17 cellular contexts compared by ENCODE assay signal in genomic region chr6:53866231-53866630, GRCh38.
"Had no signal": no experiment of that assay in that cellular context is flagged by ENCODE, and none has a peak within 500 bp of the region (broad histone marks: within the 10 kb centered on the region; RNA-seq: fewer than 3 reads in every experiment).

No MANE protein-coding gene starts in this region.

- H3K4me3 Mint-ChIP-seq: activated CD4-positive, alpha-beta memory T cell treated with anti-CD3 and anti-CD28 coated beads, Interleukin-2, amount 10 ng/mL, durations not matched to agents 7 days and 5 days; activated T-cell treated with anti-CD3 and anti-CD28 coated beads, Interleukin-2, amount 50 U/mL, for 24 hours; dendritic cell treated with granulocyte-macrophage colony-stimulating factor and Interleukin-4, amounts not matched to agents 40 ng/mL and 50 ng/mL, for 4 days; neural progenitor cell; stimulated activated naive CD8-positive, alpha-beta T cell treated with anti-CD3 and anti-CD28 coated beads, Interleukin-15, Interleukin-2, amounts not matched to agents 100 ng/mL and 50 ng/mL, for 24 hours had no signal

- H3K27ac ChIP-seq: heart right ventricle, left lung, neural progenitor cell, right lobe of liver, suprapubic skin, vagina, VCaP had no signal

- H3K27ac Mint-ChIP-seq: activated CD4-positive, alpha-beta memory T cell treated with anti-CD3 and anti-CD28 coated beads, Interleukin-2, amount 10 ng/mL, durations not matched to agents 7 days and 5 days; activated T-cell treated with anti-CD3 and anti-CD28 coated beads, Interleukin-2, amount 50 U/mL, for 24 hours; dendritic cell treated with granulocyte-macrophage colony-stimulating factor and Interleukin-4, amounts not matched to agents 40 ng/mL and 50 ng/mL, for 4 days; stimulated activated naive CD8-positive, alpha-beta T cell treated with anti-CD3 and anti-CD28 coated beads, Interleukin-15, Interleukin-2, amounts not matched to agents 100 ng/mL and 50 ng/mL, for 24 hours had no signal

- H3K9ac ChIP-seq: neural progenitor cell had no signal

- ATAC-seq: heart right ventricle, left lung, right lobe of liver had no signal

- H3K4me2 ChIP-seq: neural progenitor cell, smooth muscle cell had no signal

- H3K27me3 Mint-ChIP-seq: activated CD4-positive, alpha-beta memory T cell treated with anti-CD3 and anti-CD28 coated beads, Interleukin-2, amount 10 ng/mL, durations not matched to agents 7 days and 5 days; activated T-cell treated with anti-CD3 and anti-CD28 coated beads, Interleukin-2, amount 50 U/mL, for 24 hours; dendritic cell treated with granulocyte-macrophage colony-stimulating factor and Interleukin-4, amounts not matched to agents 40 ng/mL and 50 ng/mL, for 4 days; naive B cell; stimulated activated naive CD8-positive, alpha-beta T cell treated with anti-CD3 and anti-CD28 coated beads, Interleukin-15, Interleukin-2, amounts not matched to agents 100 ng/mL and 50 ng/mL, for 24 hours had no signal

- H3K4me3 ChIP-seq: heart right ventricle, left lung, neural progenitor cell, right lobe of liver, smooth muscle cell, suprapubic skin, vagina had no signal

- H2AFZ ChIP-seq: neural progenitor cell had no signal

- H3K36me3 Mint-ChIP-seq: neural progenitor cell had no signal

- DNase-seq: activated CD4-positive, alpha-beta memory T cell treated with anti-CD3 and anti-CD28 coated beads, Interleukin-2, amount 10 ng/mL, durations not matched to agents 7 days and 5 days; activated CD4-positive, alpha-beta T cell treated with anti-CD3 and anti-CD28 coated beads for 4 hours; activated effector memory CD4-positive, alpha-beta T cell treated with Interleukin-2 at 50 U/mL for 16 hours; activated naive CD4-positive, alpha-beta T cell treated with anti-CD3 and anti-CD28 coated beads, Interleukin-2, amount 50 U/mL, for 16 hours; activated T-cell treated with anti-CD3 and anti-CD28 coated beads, Interleukin-2, amount 50 U/mL, for 24 hours; central memory CD4-positive, alpha-beta T cell; heart right ventricle; naive B cell; right lobe of liver had no signal

- H3K9me3 Mint-ChIP-seq: activated CD4-positive, alpha-beta memory T cell treated with anti-CD3 and anti-CD28 coated beads, Interleukin-2, amount 10 ng/mL, durations not matched to agents 7 days and 5 days; activated T-cell treated with anti-CD3 and anti-CD28 coated beads, Interleukin-2, amount 50 U/mL, for 24 hours; naive B cell; stimulated activated naive CD8-positive, alpha-beta T cell treated with anti-CD3 and anti-CD28 coated beads, Interleukin-15, Interleukin-2, amounts not matched to agents 100 ng/mL and 50 ng/mL, for 24 hours had no signal

- H3K36me3 ChIP-seq: heart right ventricle, left lung, neural progenitor cell, right lobe of liver, suprapubic skin, vagina had no signal

- H3K4me1 ChIP-seq: left lung, right lobe of liver, vagina had no signal

- H3K27me3 ChIP-seq: heart right ventricle, left lung, neural progenitor cell, right lobe of liver, suprapubic skin, vagina had no signal

- H3K9me3 ChIP-seq: heart right ventricle, left lung, right lobe of liver, suprapubic skin, vagina had no signal
